Comparison of ENCODE assay signal across 9 cellular contexts in genomic region chr2:7118606-7119503, GRCh38.
DNase-seq lines count a peak whose midpoint lies in the region; ATAC-seq and TF ChIP-seq lines count a peak whose summit lies in the region.
"Had no signal": no experiment of that assay in that cellular context is flagged by ENCODE, and none has a peak within 500 bp of the region (broad histone marks: within the 10 kb centered on the region; RNA-seq: fewer than 3 reads in every experiment).

No MANE protein-coding gene starts in this region.

- ATAC-seq in HG03520 (IDR thresholded peaks at IDR 0.05; ENCODE audit: unreplicated experiment) (no peak), HG03025 (IDR thresholded peaks at IDR 0.05; ENCODE audit: low FRiP score, unreplicated experiment) (no peak)

- intact Hi-C loops in activated T-helper 1 cell treated with anti-CD3 and anti-CD28 coated beads, Interleukin-12 subunit alpha, Interleukin-12 subunit beta, Interleukin-2, Interleukin-4 antibody, amounts not matched to agents 30 ng/mL and 10 ng/mL and 1 ng/mL, durations not matched to agents 14 hours and 24 hours and 36 hours (cut with micrococcal nuclease) = loop anchor here (2.0 kb wide), 1 partner anchor 1566 kb away; no protein-coding TSS in a partner anchor

- no peak overlapping the region for H3K4me3 Mint-ChIP-seq in neural crest cell
- H3K4me3 Mint-ChIP-seq in activated T-helper 1 cell treated with anti-CD3 and anti-CD28 coated beads, Interleukin-12 subunit alpha, Interleukin-12 subunit beta, Interleukin-2, Interleukin-4 antibody, amounts not matched to agents 30 ng/mL and 10 ng/mL and 1 ng/mL, durations not matched to agents 14 hours and 24 hours and 36 hours = no peak overlapping the region
- H3K4me3 Mint-ChIP-seq: activated naive CD8-positive, alpha-beta T cell had no signal

- peaks cover 3% of the 10 kb centered on the region for H3K36me3 Mint-ChIP-seq in neural crest cell (ENCODE audit: low read depth)
- no peaks in the 10 kb centered on the region for H3K36me3 Mint-ChIP-seq in activated T-helper 1 cell treated with anti-CD3 and anti-CD28 coated beads, Interleukin-12 subunit alpha, Interleukin-12 subunit beta, Interleukin-2, Interleukin-4 antibody, amounts not matched to agents 30 ng/mL and 10 ng/mL and 1 ng/mL, durations not matched to agents 14 hours and 24 hours and 36 hours (ENCODE audit: low read depth)

- peaks cover 2% of the 10 kb centered on the region for H3K9me3 Mint-ChIP-seq in neural crest cell
- H3K9me3 Mint-ChIP-seq in activated T-helper 1 cell treated with anti-CD3 and anti-CD28 coated beads, Interleukin-12 subunit alpha, Interleukin-12 subunit beta, Interleukin-2, Interleukin-4 antibody, amounts not matched to agents 30 ng/mL and 10 ng/mL and 1 ng/mL, durations not matched to agents 14 hours and 24 hours and 36 hours = peaks cover 9% of the 10 kb centered on the region

- peaks cover 4% of the 10 kb centered on the region for H3K4me1 Mint-ChIP-seq in neural crest cell
- H3K4me1 Mint-ChIP-seq in activated T-helper 1 cell treated with anti-CD3 and anti-CD28 coated beads, Interleukin-12 subunit alpha, Interleukin-12 subunit beta, Interleukin-2, Interleukin-4 antibody, amounts not matched to agents 30 ng/mL and 10 ng/mL and 1 ng/mL, durations not matched to agents 14 hours and 24 hours and 36 hours (ENCODE audit: low read depth) = no peaks in the 10 kb centered on the region

- no peaks in the 10 kb centered on the region for H3K27me3 Mint-ChIP-seq in neural crest cell (ENCODE audit: low read depth)
- peaks cover 3% of the 10 kb centered on the region for H3K27me3 Mint-ChIP-seq in activated T-helper 1 cell treated with anti-CD3 and anti-CD28 coated beads, Interleukin-12 subunit alpha, Interleukin-12 subunit beta, Interleukin-2, Interleukin-4 antibody, amounts not matched to agents 30 ng/mL and 10 ng/mL and 1 ng/mL, durations not matched to agents 14 hours and 24 hours and 36 hours (ENCODE audit: insufficient read depth)
- H3K27me3 Mint-ChIP-seq: activated naive CD8-positive, alpha-beta T cell had no signal

- H3K27ac ChIP-seq in cingulate gyrus (ENCODE audit: low read depth, low read length) = peak overlapping the region; percentile 32

- peak; percentile 76 for TF ChIP-seq CTCF in neural crest cell (conservative IDR thresholded peaks at IDR 0.05)

- DNase-seq in stimulated activated CD4-positive, alpha-beta T cell treated with anti-CD3 and anti-CD28 coated beads, Interleukin-15, amount 100 ng/mL, for 24 hours = peak; percentile 18
- no peak for DNase-seq in stimulated activated CD4-positive, alpha-beta T cell treated with anti-CD3 and anti-CD28 coated beads, Interleukin-4, amount 100 ng/mL, for 1 hour
- DNase-seq in NCI-H524 (lab: John Stamatoyannopoulos, UW) (peak; percentile 25 to 63), neural crest cell (ENCODE audit: low read depth, low spot score) (peak; percentile 26)
- no peak for DNase-seq in activated T-helper 1 cell treated with anti-CD3 and anti-CD28 coated beads, Interleukin-12 subunit alpha, Interleukin-12 subunit beta, Interleukin-2, Interleukin-4 antibody, amounts not matched to agents 30 ng/mL and 10 ng/mL and 1 ng/mL, durations not matched to agents 14 hours and 24 hours and 36 hours (ENCODE audit: low spot score)

- H3K27ac Mint-ChIP-seq in neural crest cell (ENCODE audit: unreplicated experiment) = no peak overlapping the region
- H3K27ac Mint-ChIP-seq in activated T-helper 1 cell treated with anti-CD3 and anti-CD28 coated beads, Interleukin-12 subunit alpha, Interleukin-12 subunit beta, Interleukin-2, Interleukin-4 antibody, amounts not matched to agents 30 ng/mL and 10 ng/mL and 1 ng/mL, durations not matched to agents 14 hours and 24 hours and 36 hours = no peak overlapping the region
- H3K27ac Mint-ChIP-seq: activated naive CD8-positive, alpha-beta T cell had no signal

Comparison
In these comparisons a context has a peak if more than half of its experiments do, and no peak if none do; other contexts are left out.
1. DNase-seq: peak in stimulated activated CD4-positive, alpha-beta T cell treated with anti-CD3 and anti-CD28 coated beads, Interleukin-15, amount 100 ng/mL, for 24 hours (single experiment), NCI-H524 (2 of 2) and neural crest cell (single experiment); none in stimulated activated CD4-positive, alpha-beta T cell treated with anti-CD3 and anti-CD28 coated beads, Interleukin-4, amount 100 ng/mL, for 1 hour (single experiment) and activated T-helper 1 cell treated with anti-CD3 and anti-CD28 coated beads, Interleukin-12 subunit alpha, Interleukin-12 subunit beta, Interleukin-2, Interleukin-4 antibody, amounts not matched to agents 30 ng/mL and 10 ng/mL and 1 ng/mL, durations not matched to agents 14 hours and 24 hours and 36 hours (single experiment).